Comparison of ENCODE assay signal across 25 cellular contexts in the genomic region with DNA sequence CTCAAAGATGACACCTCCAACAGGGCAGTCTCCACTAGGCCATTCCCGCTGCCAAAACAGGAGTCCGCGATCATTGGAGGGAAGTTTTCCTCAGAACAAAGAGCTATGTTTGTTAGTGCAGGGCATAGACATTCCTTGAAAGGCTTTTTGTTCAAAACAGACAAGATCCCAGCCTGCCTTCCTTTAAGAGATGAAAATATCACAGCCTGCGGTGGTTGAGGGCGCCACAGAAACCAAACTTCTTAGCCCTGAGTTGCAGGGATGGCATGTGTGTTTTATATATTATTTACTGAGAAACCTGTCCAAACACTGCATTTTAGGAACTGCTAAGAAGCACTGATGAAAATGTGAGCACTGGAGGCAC. TPM values are rescaled to one million over a fixed set of nuclear protein-coding genes. Genes with fewer than 3 reads are reported as not detected.
DNase-seq lines count a peak whose midpoint lies in the region; ATAC-seq and TF ChIP-seq lines count a peak whose summit lies in the region.
"Had no signal": no experiment of that assay in that cellular context is flagged by ENCODE, and none has a peak within 500 bp of the region (broad histone marks: within the 10 kb centered on the region; RNA-seq: fewer than 3 reads in every experiment).

No MANE protein-coding gene starts in this region.

- DNase-seq in right atrium auricular region (ENCODE audit: low spot score) (no peak), Right ventricle myocardium superior (no peak), endodermal cell (no peak), substantia nigra (lab: John Stamatoyannopoulos, UW) (peak in 1 of 49 donors; percentile 7), NCI-H510A (lab: John Stamatoyannopoulos, UW) (no peak)
- DNase-seq in natural killer cell treated with Interleukin-12 subunit alpha and Interleukin-12 subunit beta and Interleukin-15 and Interleukin-18, amount 100 ng/mL, for 72 hours (ENCODE audit: low spot score) = no peak
- DNase-seq: activated CD4-positive, alpha-beta T cell treated with anti-CD3 and anti-CD28 coated beads for 48 hours; activated effector memory CD4-positive, alpha-beta T cell treated with Interleukin-2 at 50 U/mL for 16 hours; activated T-cell treated with anti-CD3 and anti-CD28 coated beads, Interleukin-2, amount 50 U/mL, for 1 hour; CD4-positive, alpha-beta T cell; DND-41; kidney glomerular epithelial cell; naive B cell; NCI-H774; SJCRH30; stimulated activated CD4-positive, alpha-beta T cell treated with anti-CD3 and anti-CD28 coated beads, Interleukin-2, amount 100 ng/mL, for 48 hours; tibial artery; WERI-Rb-1 had no signal

- intact Hi-C loops in Right ventricle myocardium superior (cut with DNase I) = loop anchor here (10.0 kb wide), 1 partner anchor 47 kb away; no protein-coding TSS in a partner anchor

- H3K36me3 Mint-ChIP-seq in endodermal cell (ENCODE audit: low read depth) (no peaks in the 10 kb centered on the region), nephron (ENCODE audit: low read depth) (no peaks in the 10 kb centered on the region)
- H3K36me3 Mint-ChIP-seq in natural killer cell treated with Interleukin-12 subunit alpha and Interleukin-12 subunit beta and Interleukin-15 and Interleukin-18, amount 100 ng/mL, for 72 hours = no peaks in the 10 kb centered on the region
- H3K36me3 Mint-ChIP-seq: activated naive CD8-positive, alpha-beta T cell; IgD-negative memory B cell; naive B cell had no signal

- H3K36me3 ChIP-seq in right atrium auricular region (no peaks in the 10 kb centered on the region), endodermal cell (ENCODE audit: control insufficient read depth, insufficient read depth, low read length) (no peaks in the 10 kb centered on the region)
- H3K36me3 ChIP-seq: esophagus muscularis mucosa, SJCRH30, tibial artery, WERI-Rb-1 had no signal

- H3K27ac Mint-ChIP-seq in endodermal cell (no peak overlapping the region), nephron (peak overlapping the region in 2 of 3 experiments; percentile 93 to 94)
- no peak overlapping the region for H3K27ac Mint-ChIP-seq in natural killer cell treated with Interleukin-12 subunit alpha and Interleukin-12 subunit beta and Interleukin-15 and Interleukin-18, amount 100 ng/mL, for 72 hours
- H3K27ac Mint-ChIP-seq: activated naive CD8-positive, alpha-beta T cell; CD4-positive, alpha-beta T cell; IgD-negative memory B cell had no signal

- ATAC-seq in Right ventricle myocardium superior (ENCODE audit: poor library complexity) (no peak), GM21526 (IDR thresholded peaks at IDR 0.05; ENCODE audit: low FRiP score, unreplicated experiment) (no peak)
- ATAC-seq in natural killer cell treated with Interleukin-12 subunit alpha and Interleukin-12 subunit beta and Interleukin-15 and Interleukin-18, amount 100 ng/mL, for 72 hours = no peak

- H3K9me3 Mint-ChIP-seq in endodermal cell = no peaks in the 10 kb centered on the region
- no peaks in the 10 kb centered on the region for H3K9me3 Mint-ChIP-seq in nephron
- H3K9me3 Mint-ChIP-seq in natural killer cell treated with Interleukin-12 subunit alpha and Interleukin-12 subunit beta and Interleukin-15 and Interleukin-18, amount 100 ng/mL, for 72 hours = no peaks in the 10 kb centered on the region
- H3K9me3 Mint-ChIP-seq: CD4-positive, alpha-beta T cell; naive B cell had no signal

- peak overlapping the region; percentile 61 to 68 for H3K27ac ChIP-seq in right atrium auricular region
- peak overlapping the region; percentile 90 for H3K27ac ChIP-seq in endodermal cell (ENCODE audit: low read depth, low read length)
- peak overlapping the region; percentile 9 for H3K27ac ChIP-seq in substantia nigra (ENCODE audit: low read depth, low read length, poor library complexity, severe bottlenecking)
- H3K27ac ChIP-seq: esophagus muscularis mucosa, SJCRH30, WERI-Rb-1 had no signal

- H3K4me3 Mint-ChIP-seq in endodermal cell (no peak overlapping the region), nephron (no peak overlapping the region)
- no peak overlapping the region for H3K4me3 Mint-ChIP-seq in natural killer cell treated with Interleukin-12 subunit alpha and Interleukin-12 subunit beta and Interleukin-15 and Interleukin-18, amount 100 ng/mL, for 72 hours
- H3K4me3 Mint-ChIP-seq: activated naive CD8-positive, alpha-beta T cell; CD4-positive, alpha-beta T cell; IgD-negative memory B cell; naive B cell had no signal

- H3K4me3 ChIP-seq in right atrium auricular region (no peak overlapping the region), endodermal cell (ENCODE audit: low read length) (no peak overlapping the region)
- H3K4me3 ChIP-seq: esophagus muscularis mucosa, SJCRH30, tibial artery had no signal

- H3K4me1 ChIP-seq in right atrium auricular region (peaks cover 0 to 17% of the 10 kb centered on the region in 2 donors), endodermal cell (ENCODE audit: control insufficient read depth, insufficient read depth, low read length) (peaks cover 8% of the 10 kb centered on the region)

- no peaks in the 10 kb centered on the region for H3K27me3 Mint-ChIP-seq in endodermal cell (ENCODE audit: insufficient read depth)
- peaks cover 8% of the 10 kb centered on the region for H3K27me3 Mint-ChIP-seq in nephron (ENCODE audit: low read depth)
- H3K27me3 Mint-ChIP-seq in natural killer cell treated with Interleukin-12 subunit alpha and Interleukin-12 subunit beta and Interleukin-15 and Interleukin-18, amount 100 ng/mL, for 72 hours = peaks cover 12 to 27% of the 10 kb centered on the region in 2 donors

- no peak overlapping the region for H3K9ac ChIP-seq in endodermal cell (ENCODE audit: extremely low read depth, low read length, poor library complexity, severe bottlenecking)

- H3K4me1 Mint-ChIP-seq in endodermal cell = peaks cover 38% of the 10 kb centered on the region
- H3K4me1 Mint-ChIP-seq in nephron = peaks cover 44% of the 10 kb centered on the region
- no peaks in the 10 kb centered on the region for H3K4me1 Mint-ChIP-seq in natural killer cell treated with Interleukin-12 subunit alpha and Interleukin-12 subunit beta and Interleukin-15 and Interleukin-18, amount 100 ng/mL, for 72 hours (ENCODE audit: low read depth in 2 of 2)
- H3K4me1 Mint-ChIP-seq: IgD-negative memory B cell, naive B cell had no signal

- WGBS in endodermal cell (ENCODE audit: insufficient coverage in 1 of 2, insufficient read length in 1 of 2), 2 experiments = 66 to 84% methylated on average over 4 to 5 of the region's 5 CpGs

- TF ChIP-seq CTCF in right atrium auricular region (IDR thresholded peaks at IDR 0.05) (no peak), endodermal cell (conservative IDR thresholded peaks at IDR 0.05) (no peak), nephron (IDR thresholded peaks at IDR 0.05; ENCODE audit: unreplicated experiment in 3 of 3) (no peak)

- no peaks in the 10 kb centered on the region for H3K9me3 ChIP-seq in right atrium auricular region
- no peaks in the 10 kb centered on the region for H3K9me3 ChIP-seq in endodermal cell (ENCODE audit: control insufficient read depth, low read length)
- H3K9me3 ChIP-seq: esophagus muscularis mucosa, SJCRH30, tibial artery had no signal

- H3K27me3 ChIP-seq in right atrium auricular region (no peaks in the 10 kb centered on the region), endodermal cell (ENCODE audit: control insufficient read depth, insufficient read depth, low read length, poor library complexity, severe bottlenecking) (no peaks in the 10 kb centered on the region)
- H3K27me3 ChIP-seq: SJCRH30, tibial artery had no signal

RNA-seq across cellular contexts. Expression of a gene that starts 57.5 kb away (rescaled TPM):
- total RNA-seq in right atrium auricular region (1 to 10 TPM; 2.9 to 4.3 TPM), Right ventricle myocardium superior (1.9 TPM), endodermal cell (1 to 10 TPM; 5.5 to 7.4 TPM)
- polyA plus RNA-seq in endodermal cell (2013, experiment 1 of 2) = 24.1 TPM
- 22.6 TPM for polyA plus RNA-seq in endodermal cell (2013, experiment 2 of 2)
- total RNA-seq in natural killer cell treated with Interleukin-12 subunit alpha and Interleukin-12 subunit beta and Interleukin-15 and Interleukin-18, amount 100 ng/mL, for 72 hours = not detected
- total RNA-seq: activated CD8-positive, alpha-beta memory T cell treated with anti-CD3 and anti-CD28 coated beads for 36 hours; H4 had no signal
- polyA plus RNA-seq: IgD-negative memory B cell had no signal

Comparison
In these comparisons a context has a peak if more than half of its experiments do, and no peak if none do; other contexts are left out.
1. H3K27ac ChIP-seq: peak in every context shown above with its lines; median percentile 90 in endodermal cell; 64 in right atrium auricular region; 9 in substantia nigra.
2. H3K27ac Mint-ChIP-seq: peak in nephron (2 of 3); none in endodermal cell (single experiment) and natural killer cell treated with Interleukin-12 subunit alpha and Interleukin-12 subunit beta and Interleukin-15 and Interleukin-18, amount 100 ng/mL, for 72 hours (0 of 2).